In the genomic region with DNA sequence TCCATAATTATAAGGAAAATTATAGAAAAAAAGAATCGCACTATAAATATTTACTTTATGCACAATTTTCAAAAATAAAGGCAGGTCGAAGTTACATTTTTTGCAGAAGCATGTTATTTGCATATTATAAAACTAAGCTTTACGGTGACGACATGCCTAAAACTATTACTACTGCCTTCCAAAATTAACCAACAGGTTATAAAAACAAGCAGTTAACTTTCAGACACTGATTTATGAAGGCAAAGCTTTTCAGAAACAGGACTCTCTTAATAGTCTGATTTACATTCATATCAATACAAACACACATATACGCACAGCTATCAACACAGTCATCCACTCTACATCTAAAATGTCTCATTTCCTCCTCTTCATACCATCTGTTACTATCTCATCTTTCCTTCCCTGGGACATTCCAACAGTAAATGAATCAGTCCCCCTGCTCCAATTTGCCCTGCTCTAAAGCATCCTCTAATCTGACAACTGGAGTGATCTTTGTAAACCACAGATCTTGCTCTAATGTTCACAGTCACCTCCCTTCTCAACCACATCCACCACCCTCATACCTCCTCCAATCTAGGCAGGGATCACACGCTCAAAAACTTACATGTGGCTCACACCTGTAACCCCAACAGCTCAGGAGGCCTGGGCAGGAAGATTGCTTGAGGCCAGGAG, we compare ENCODE assay signal across 8 cellular contexts. TPM values are rescaled to one million over a fixed set of nuclear protein-coding genes. Genes with fewer than 3 reads are reported as not detected.
DNase-seq lines count a peak whose midpoint lies in the region; ATAC-seq and TF ChIP-seq lines count a peak whose summit lies in the region.

No MANE protein-coding gene starts in this region.

- no peak for TF ChIP-seq CTCF in GM06990 (IDR thresholded peaks at IDR 0.05; ENCODE audit: insufficient read depth, low read length, poor library complexity, severe bottlenecking)
- no peak for TF ChIP-seq CTCF in activated CD8-positive, alpha-beta T cell treated with anti-CD3 and anti-CD28 coated beads for 36 hours (IDR thresholded peaks at IDR 0.05)

- no peaks in the 10 kb centered on the region for H3K27me3 Mint-ChIP-seq in activated CD8-positive, alpha-beta T cell treated with anti-CD3 and anti-CD28 coated beads for 36 hours

- H3K36me3 ChIP-seq in GM06990 (ENCODE audit: control insufficient read depth, insufficient read depth, low read length), result no peaks in the 10 kb centered on the region; the same call in none of the 2 replicates

- H3K36me3 Mint-ChIP-seq in activated CD8-positive, alpha-beta T cell treated with anti-CD3 and anti-CD28 coated beads for 36 hours (ENCODE audit: low read depth), result peaks cover 60% of the 10 kb centered on the region

- H3K27ac Mint-ChIP-seq in activated CD8-positive, alpha-beta T cell treated with anti-CD3 and anti-CD28 coated beads for 36 hours, result peak overlapping the region; percentile 63

- POLR2A ChIA-PET in activated CD8-positive, alpha-beta T cell treated with anti-CD3 and anti-CD28 coated beads for 36 hours (lab: Charles Lee), result interaction anchor here (0.8 to 5.1 kb wide), 10 partner anchors 10 to 189 kb away, joined by 3 to 43 read pairs (median 4); partner anchors contain the start of gene FBXW11

- no peak overlapping the region for H3K4me3 ChIP-seq in GM06990 (replicated peaks; ENCODE audit: low read depth, low read length)

- H3K4me1 Mint-ChIP-seq in activated CD8-positive, alpha-beta T cell treated with anti-CD3 and anti-CD28 coated beads for 36 hours (ENCODE audit: low read depth), result peaks cover 52% of the 10 kb centered on the region

- peaks cover 13% of the 10 kb centered on the region for H3K9me3 Mint-ChIP-seq in activated CD8-positive, alpha-beta T cell treated with anti-CD3 and anti-CD28 coated beads for 36 hours

- CTCF ChIA-PET in activated CD8-positive, alpha-beta T cell treated with anti-CD3 and anti-CD28 coated beads for 36 hours (lab: Charles Lee), result interaction anchor here (1.1 to 3.1 kb wide), 5 partner anchors 11 to 298 kb away, joined by 3 to 12 read pairs (median 4); partner anchors contain the start of genes FBXW11 and UBTD2

- intact Hi-C loops in activated CD8-positive, alpha-beta T cell treated with anti-CD3 and anti-CD28 coated beads for 36 hours (cut with micrococcal nuclease), result no loop called here

- no peaks in the 10 kb centered on the region for H3K27me3 ChIP-seq in GM06990 (replicated peaks; ENCODE audit: control insufficient read depth, insufficient read depth, low read length)

- ATAC-seq in HG02852 (IDR thresholded peaks at IDR 0.05; ENCODE audit: unreplicated experiment) (peak; percentile 43), GM21423 (IDR thresholded peaks at IDR 0.05; ENCODE audit: unreplicated experiment) (no peak)
- peak; percentile 85 for ATAC-seq in activated CD8-positive, alpha-beta T cell treated with anti-CD3 and anti-CD28 coated beads for 36 hours

- H3K4me3 Mint-ChIP-seq in activated CD8-positive, alpha-beta T cell treated with anti-CD3 and anti-CD28 coated beads for 36 hours, result no peak overlapping the region

- DNase-seq in GM06990 (ENCODE audit: extremely low read depth, insufficient read length), result peak; percentile 45
- peak; percentile 67 for DNase-seq in activated CD8-positive, alpha-beta T cell treated with anti-CD3 and anti-CD28 coated beads for 36 hours
- peak; percentile 59 to 75 for DNase-seq in lung microvascular endothelial cell (ENCODE audit: low read depth in 2 of 2)
- DNase-seq in COR-L47 (lab: John Stamatoyannopoulos, UW), result no peak
- DNase-seq in NCI-H1092 treated with DMSO at 0.1 percent for 48 hours (lab: John Stamatoyannopoulos, UW), result no peak
- no peak for DNase-seq in activated CD4-positive, CD25-positive, alpha-beta regulatory T cell treated with anti-CD3 and anti-CD28 coated beads, Interleukin-2, amount 50 U/mL, for 72 hours

RNA-seq across cellular contexts. Expression of gene FBXW11, which starts 21.6 kb away (rescaled TPM):
- total RNA-seq in activated CD8-positive, alpha-beta T cell treated with anti-CD3 and anti-CD28 coated beads for 36 hours, result 10 to 100 TPM; 49.3 to 52.6 TPM
- total RNA-seq in lung microvascular endothelial cell, result 49.0 and 61.5 TPM in 2 replicates

Comparison
In these comparisons a context has a peak if more than half of its experiments do, and no peak if none do; other contexts are left out.
1. DNase-seq: peak in GM06990 (single experiment), activated CD8-positive, alpha-beta T cell treated with anti-CD3 and anti-CD28 coated beads for 36 hours (single experiment) and lung microvascular endothelial cell (2 of 2); none in COR-L47 (single experiment), NCI-H1092 treated with DMSO at 0.1 percent for 48 hours (single experiment) and activated CD4-positive, CD25-positive, alpha-beta regulatory T cell treated with anti-CD3 and anti-CD28 coated beads, Interleukin-2, amount 50 U/mL, for 72 hours (single experiment).